ENCODE assay signal across 29 cellular contexts in genomic region chr2:160104115-160104514, GRCh38. TPM values are rescaled to one million over a fixed set of nuclear protein-coding genes. Genes with fewer than 3 reads are reported as not detected.
"Had no signal": no experiment of that assay in that cellular context is flagged by ENCODE, and none has a peak within 500 bp of the region (broad histone marks: within the 10 kb centered on the region; RNA-seq: fewer than 3 reads in every experiment).

No MANE protein-coding gene starts in this region.

- ATAC-seq: effector memory CD8-positive, alpha-beta T cell; left colon; left ventricle myocardium superior; lower lobe of right lung; natural killer cell; psoas muscle; right cardiac atrium; stimulated activated effector memory CD8-positive, alpha-beta T cell treated with anti-CD3 and anti-CD28 coated beads, Interleukin-12 subunit alpha, Interleukin-12 subunit beta, amount 100 ng/mL, for 72 hours; stimulated activated naive CD8-positive, alpha-beta T cell treated with anti-CD3 and anti-CD28 coated beads, Interleukin-15, Interleukin-2, amounts not matched to agents 100 U/mL and 50 U/mL, for 24 hours had no signal

- H3K27me3 ChIP-seq: esophagus squamous epithelium, heart right ventricle, ovary, sigmoid colon, testis, tibial artery, upper lobe of left lung had no signal

- H3K4me3 ChIP-seq: esophagus squamous epithelium, heart right ventricle, lower lobe of right lung, ovary, psoas muscle, sigmoid colon, testis, tibial artery, upper lobe of left lung had no signal

- H3K36me3 Mint-ChIP-seq: natural killer cell; stimulated activated effector memory CD8-positive, alpha-beta T cell treated with anti-CD3 and anti-CD28 coated beads, Interleukin-12 subunit alpha, Interleukin-12 subunit beta, amount 100 ng/mL, for 72 hours had no signal

- H3K36me3 ChIP-seq: heart right ventricle, ovary, sigmoid colon, tibial artery had no signal

- H3K4me1 Mint-ChIP-seq: natural killer cell; stimulated activated effector memory CD8-positive, alpha-beta T cell treated with anti-CD3 and anti-CD28 coated beads, Interleukin-12 subunit alpha, Interleukin-12 subunit beta, amount 100 ng/mL, for 72 hours had no signal

- H3K27ac Mint-ChIP-seq: effector memory CD8-positive, alpha-beta T cell; natural killer cell; stimulated activated effector memory CD8-positive, alpha-beta T cell treated with anti-CD3 and anti-CD28 coated beads, Interleukin-12 subunit alpha, Interleukin-12 subunit beta, amount 100 ng/mL, for 72 hours had no signal

- H3K4me3 Mint-ChIP-seq: effector memory CD8-positive, alpha-beta T cell; natural killer cell; stimulated activated effector memory CD8-positive, alpha-beta T cell treated with anti-CD3 and anti-CD28 coated beads, Interleukin-12 subunit alpha, Interleukin-12 subunit beta, amount 100 ng/mL, for 72 hours had no signal

- H3K9me3 Mint-ChIP-seq: effector memory CD8-positive, alpha-beta T cell; natural killer cell; stimulated activated effector memory CD8-positive, alpha-beta T cell treated with anti-CD3 and anti-CD28 coated beads, Interleukin-12 subunit alpha, Interleukin-12 subunit beta, amount 100 ng/mL, for 72 hours had no signal

- DNase-seq: cortex of kidney; effector memory CD8-positive, alpha-beta T cell; erythroblast; esophagus squamous epithelium; foreskin melanocyte; glutamatergic neuron; heart right ventricle; hippocampal formation; islet precursor cell; kidney glomerular epithelial cell; left colon; left ventricle myocardium superior; lower lobe of right lung; natural killer cell; occipital lobe; ovary; posterior cingulate gyrus; psoas muscle; right cardiac atrium; sigmoid colon; stimulated activated CD4-positive, alpha-beta T cell treated with anti-CD3 and anti-CD28 coated beads, Interleukin-2, amount 100 ng/mL, for 24 hours; stimulated activated CD4-positive, alpha-beta T cell treated with anti-CD3 and anti-CD28 coated beads, Interleukin-4, amount 100 ng/mL, for 24 hours; stimulated activated naive CD8-positive, alpha-beta T cell treated with anti-CD3 and anti-CD28 coated beads, Interleukin-15, Interleukin-2, amounts not matched to agents 100 U/mL and 50 U/mL, for 24 hours; substantia nigra; testis; tibial artery; upper lobe of left lung had no signal

- H3K9me3 ChIP-seq: esophagus squamous epithelium, heart right ventricle, lower lobe of right lung, ovary, psoas muscle, sigmoid colon, testis, tibial artery, upper lobe of left lung had no signal

- H3K4me1 ChIP-seq: heart right ventricle, lower lobe of right lung, psoas muscle, sigmoid colon, testis, tibial artery, upper lobe of left lung had no signal

- H3K27ac ChIP-seq: esophagus squamous epithelium, heart right ventricle, lower lobe of right lung, ovary, psoas muscle, sigmoid colon, testis, tibial artery, upper lobe of left lung had no signal

RNA-seq across cellular contexts. Expression of gene PLA2R1, which starts 41.7 kb away (rescaled TPM):
- total RNA-seq: mononuclear cell, natural killer cell had no signal
